In the genomic region with DNA sequence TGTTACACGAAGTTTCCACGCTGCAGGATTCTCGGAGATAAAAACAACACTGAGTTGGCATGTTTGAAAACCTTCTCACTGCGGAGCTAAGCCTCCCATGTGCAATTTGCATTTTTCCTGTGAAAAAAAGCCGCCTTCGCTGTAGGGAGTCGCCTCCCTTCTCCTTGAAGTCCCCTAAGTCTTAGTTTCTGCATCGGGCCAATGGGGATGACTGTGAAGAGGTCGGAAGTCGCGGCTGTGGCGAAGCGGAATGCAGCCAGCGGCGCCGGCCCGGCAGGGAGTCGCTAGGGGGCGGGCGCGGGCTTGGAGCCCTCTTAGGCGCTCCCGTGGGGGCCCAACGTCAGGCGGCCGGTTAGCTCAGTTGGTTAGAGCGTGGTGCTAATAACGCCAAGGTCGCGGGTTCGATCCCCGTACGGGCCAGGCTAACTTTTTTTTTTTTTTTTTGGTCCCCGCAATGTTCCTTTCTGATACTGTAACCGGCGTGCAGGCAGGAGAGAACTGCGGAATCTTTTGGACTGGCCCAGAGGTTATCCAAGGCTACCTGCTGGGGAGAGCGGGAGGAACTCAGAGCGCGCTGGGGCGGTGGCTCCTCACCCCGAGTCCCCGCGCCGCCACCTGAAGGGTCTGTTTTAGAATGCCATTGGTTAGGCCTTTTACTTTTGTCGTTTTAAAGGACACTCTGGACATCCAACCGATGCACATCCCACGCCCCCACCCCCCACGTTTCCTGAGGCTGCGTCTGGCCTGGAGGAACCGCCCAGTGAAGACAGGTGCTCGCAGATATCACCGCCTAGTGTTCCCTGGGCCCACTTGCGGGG, we compare ENCODE assay signal across 1 cellular context.
A peak's percentile ranks its signal among the peaks of the same experiment; 100 is the strongest.
TF ChIP-seq lines count a peak whose summit lies in the region.

No MANE protein-coding gene starts in this region.

TF ChIP-seq in H1, 55 proteins besides CTCF, POLR2A, EP300 and RAD21 (continued from another document):
- TF ChIP-seq BACH1 (IDR thresholded peaks at IDR 0.05; ENCODE audit: low read length), result 0 out of 2 replicates have a peak, but pooled peaks have one; percentile 23
